In the genomic region with DNA sequence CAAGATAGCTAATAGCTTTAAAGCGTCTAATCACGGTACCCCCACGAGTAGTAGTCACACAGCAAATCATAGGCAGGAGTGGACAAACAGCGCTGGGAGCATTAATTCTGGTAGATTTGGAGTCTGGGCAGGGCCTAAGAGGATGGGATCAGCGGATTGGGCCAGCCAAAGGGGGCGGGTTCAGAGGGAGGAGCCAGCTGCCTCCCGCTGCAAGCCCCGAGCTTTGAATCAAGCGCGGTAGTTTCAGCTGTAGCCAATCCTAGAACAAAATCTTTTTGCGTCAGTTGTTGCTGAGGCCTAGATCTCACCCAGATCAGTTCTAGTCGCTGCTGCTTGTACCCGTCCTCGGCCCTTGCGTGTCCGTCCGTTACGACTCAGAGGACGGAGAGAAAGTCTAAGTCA, we compare ENCODE assay signal across 8 cellular contexts. TPM values are rescaled to one million over a fixed set of nuclear protein-coding genes. Genes with fewer than 3 reads are reported as not detected.
DNase-seq lines count a peak whose midpoint lies in the region; ATAC-seq and TF ChIP-seq lines count a peak whose summit lies in the region.

No MANE protein-coding gene starts in this region.

- H3K27ac ChIP-seq in ovary = peak overlapping the region; percentile 18 to 82
- peak overlapping the region; percentile 92 to 97 for H3K27ac ChIP-seq in tibial artery

- no peak for TF ChIP-seq POLR2A in ovary (IDR thresholded peaks at IDR 0.05)

- intact Hi-C loops in Right ventricle myocardium superior (cut with DNase I) = no loop called here
- intact Hi-C loops in ovary (cut with DNase I) = loop anchor here in 1 of 4 donors (5.0 to 10.0 kb wide), 3 partner anchors 104 to 568 kb away; a partner anchor contains a TSS
- intact Hi-C loops in tibial artery (cut with DNase I; ENCODE audit: low total_unique reads) = no loop called here

- H3K4me1 ChIP-seq in ovary (ENCODE audit: insufficient read depth) (peaks cover 9% of the 10 kb centered on the region), tibial artery (peaks cover 0 to 30% (median 15%) of the 10 kb centered on the region in 4 donors)

- H3K27me3 ChIP-seq in ovary (no peaks in the 10 kb centered on the region), tibial artery (no peaks in the 10 kb centered on the region)

- H3K4me3 ChIP-seq in ovary (peak overlapping the region; percentile 71), tibial artery (peak overlapping the region; percentile 89 to 97)

- TF ChIP-seq EP300 in ovary (IDR thresholded peaks at IDR 0.05) = no peak

- ATAC-seq in HG02610 (IDR thresholded peaks at IDR 0.05; ENCODE audit: unreplicated experiment) = peak; percentile 75
- ATAC-seq in Right ventricle myocardium superior (ENCODE audit: poor library complexity) = peak; percentile 93

- no peaks in the 10 kb centered on the region for H3K9me3 ChIP-seq in ovary
- no peaks in the 10 kb centered on the region for H3K9me3 ChIP-seq in tibial artery

- TF ChIP-seq CTCF in ovary (IDR thresholded peaks at IDR 0.05) (no peak), tibial artery (IDR thresholded peaks at IDR 0.05) (no peak)

- peak; percentile 93 for DNase-seq in GM04504 (ENCODE audit: low read depth)
- peak; percentile 100 for DNase-seq in NCI-H1092 (lab: John Stamatoyannopoulos, UW)
- DNase-seq in SKM-1 (lab: John Stamatoyannopoulos, UW; ENCODE audit: unreplicated experiment) = peak; percentile 97
- DNase-seq in activated naive CD8-positive, alpha-beta T cell treated with anti-CD3 and anti-CD28 coated beads, Interleukin-2, amount 50 U/mL, for 16 hours (ENCODE audit: low read depth, low spot score) = peak; percentile 87
- DNase-seq in Right ventricle myocardium superior = peak; percentile 96
- DNase-seq in ovary = peak; percentile 93 to 96 (median 94)
- DNase-seq in tibial artery = peak; percentile 95 to 98

- H3K36me3 ChIP-seq in ovary (no peaks in the 10 kb centered on the region), tibial artery (no peaks in the 10 kb centered on the region)

- 0% methylated on average over 19 of the region's 19 CpGs for WGBS in ovary, 3 donors

RNA-seq across cellular contexts. Expression of a gene that starts 0.6 kb away (rescaled TPM):
- total RNA-seq in Right ventricle myocardium superior (28.7 TPM), ovary (100 to 1,000 TPM in 2 of 7 donors, 10 to 100 TPM in 5; 60.4 to 114 (median 76.3) TPM)
- 100 to 1,000 TPM in 1 of 2 donors, 10 to 100 TPM in 1; 92.6 to 122 TPM for polyA plus RNA-seq in ovary

RNA-seq across cellular contexts. Expression of a gene that starts 32.6 kb away (rescaled TPM):
- total RNA-seq in Right ventricle myocardium superior = 43.3 TPM
- total RNA-seq in ovary = 100 to 1,000 TPM in 2 of 7 donors, 10 to 100 TPM in 5; 39.8 to 119 (median 88.3) TPM
- polyA plus RNA-seq in ovary = 10 to 100 TPM; 75.4 to 99.0 TPM

RNA-seq across cellular contexts. Expression of a gene that starts 40.6 kb away (rescaled TPM):
- total RNA-seq in Right ventricle myocardium superior (1.0 TPM), ovary (10 to 100 TPM in 1 of 7 donors, 1 to 10 TPM in 6; 1.3 to 30.2 (median 3.7) TPM)
- 1 to 10 TPM; 1.4 to 1.5 TPM for polyA plus RNA-seq in ovary

Comparison
In these comparisons a context has a peak if more than half of its experiments do, and no peak if none do; other contexts are left out.
1. Peak in every context shown above with its lines: DNase-seq, ATAC-seq, H3K4me3 ChIP-seq and H3K27ac ChIP-seq.